ENCODE assay signal across 13 cellular contexts in the genomic region with DNA sequence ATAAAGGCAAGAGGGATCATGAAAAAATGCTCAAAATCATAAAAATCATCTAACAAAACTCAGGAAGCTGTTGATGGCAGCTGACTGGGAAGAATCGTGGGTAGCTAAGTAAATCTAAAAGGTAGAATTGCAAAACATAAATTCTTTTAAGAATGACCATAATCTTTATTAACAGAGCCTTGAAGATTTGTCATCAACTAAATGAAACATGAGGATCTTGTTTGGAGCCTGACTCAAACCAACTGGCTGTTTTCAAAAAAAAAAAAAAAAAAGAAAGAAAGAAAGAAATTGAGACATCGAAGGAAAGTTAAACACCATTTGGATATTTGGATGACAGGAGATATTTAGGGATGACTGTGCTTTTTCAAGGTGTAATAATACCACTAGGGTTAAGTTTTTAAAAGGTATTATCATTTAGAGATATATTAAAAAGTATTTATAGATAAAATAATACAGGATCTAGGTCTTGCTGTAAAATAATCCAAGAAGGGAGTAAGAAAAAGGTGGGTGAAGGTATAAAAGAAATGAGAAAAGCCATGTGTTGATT. TPM values are rescaled to one million over a fixed set of nuclear protein-coding genes. Genes with fewer than 3 reads are reported as not detected.
A peak's percentile ranks its signal among the peaks of the same experiment; 100 is the strongest.
DNase-seq lines count a peak whose midpoint lies in the region; ATAC-seq, FAIRE-seq and TF ChIP-seq lines count a peak whose summit lies in the region.
"Had no signal": no experiment of that assay in that cellular context is flagged by ENCODE, and none has a peak within 500 bp of the region (broad histone marks: within the 10 kb centered on the region; RNA-seq: fewer than 3 reads in every experiment).

No MANE protein-coding gene starts in this region.

- no peaks in the 10 kb centered on the region for H3K9me3 Mint-ChIP-seq in CD4-positive, alpha-beta T cell
- H3K9me3 Mint-ChIP-seq: naive B cell had no signal

- intact Hi-C loops in CD4-positive, alpha-beta T cell (cut with DNase I, micrococcal nuclease): no loop called here
- intact Hi-C loops in prostate gland (cut with DNase I): loop anchor here (10.0 kb wide), 1 partner anchor 48 kb away; no protein-coding TSS in a partner anchor

- H3K27ac Mint-ChIP-seq in CD4-positive, alpha-beta T cell: peak overlapping the region; percentile 90

- 39% methylated on average over 2 of the region's 2 CpGs for WGBS in prostate gland

- no peak for TF ChIP-seq POLR2A in prostate gland (IDR thresholded peaks at IDR 0.05)

- H3K4me3 Mint-ChIP-seq in CD4-positive, alpha-beta T cell: peak overlapping the region; percentile 69

- H3K36me3 ChIP-seq in KMS-11 (ENCODE audit: insufficient read depth): 0 out of 2 replicates have a peak, but pooled peaks cover 4% of the 10 kb centered on the region
- peaks cover 19% of the 10 kb centered on the region for H3K36me3 ChIP-seq in bronchial epithelial cell (ENCODE audit: control insufficient read depth, insufficient read depth, low read length)
- no peaks in the 10 kb centered on the region for H3K36me3 ChIP-seq in prostate gland

- DNase-seq in CD4-positive, alpha-beta T cell: no peak
- DNase-seq in bronchial epithelial cell (ENCODE audit: low read depth) (peak; percentile 44), prostate gland (ENCODE audit: low spot score) (no peak), amygdala (lab: John Stamatoyannopoulos, UW) (no peak), medulla oblongata (ENCODE audit: extremely low spot score) (no peak), NCI-H526 treated with DMSO at 0.1 percent for 48 hours (lab: John Stamatoyannopoulos, UW) (no peak)
- DNase-seq: DMS79, naive B cell, NCI-H510A treated with DMSO at 0.1 percent for 48 hours, SHP77 had no signal

- TF ChIP-seq CTCF in CD4-positive, alpha-beta T cell (IDR thresholded peaks at IDR 0.05): no peak
- TF ChIP-seq CTCF in KMS-11 (conservative IDR thresholded peaks at IDR 0.05; ENCODE audit: low read depth, low read length) (no peak), bronchial epithelial cell (IDR thresholded peaks at IDR 0.05; ENCODE audit: insufficient read depth, low read length, severe bottlenecking) (no peak), prostate gland (IDR thresholded peaks at IDR 0.05) (no peak)

- peak overlapping the region; percentile 55 for H3K27ac ChIP-seq in CD4-positive, alpha-beta T cell (ENCODE audit: low read depth, low read length)
- H3K27ac ChIP-seq in KMS-11 (peak overlapping the region; percentile 91), prostate gland (peak overlapping the region; percentile 20 to 99)

- H3K79me2 ChIP-seq in KMS-11 (ENCODE audit: insufficient read depth, low read depth): peaks cover 46% of the 10 kb centered on the region

- H3K4me2 ChIP-seq in KMS-11: peak overlapping the region; percentile 71

- H3K36me3 Mint-ChIP-seq in CD4-positive, alpha-beta T cell (ENCODE audit: low read depth): peaks cover 51% of the 10 kb centered on the region

- H3K4me1 ChIP-seq in KMS-11 (ENCODE audit: low read depth, poor library complexity, severe bottlenecking) (peaks cover 97% of the 10 kb centered on the region), prostate gland (replicated peaks) (peaks cover 19% of the 10 kb centered on the region)

- H3K4me1 Mint-ChIP-seq in CD4-positive, alpha-beta T cell (ENCODE audit: low read depth): peaks cover 64% of the 10 kb centered on the region

- H2AFZ ChIP-seq in KMS-11 (ENCODE audit: low read depth): peak overlapping the region; percentile 38; the same call in 1 of the 2 replicates

- H4K20me1 ChIP-seq in KMS-11 (ENCODE audit: insufficient read depth): no peaks in the 10 kb centered on the region

- no peak for FAIRE-seq in bronchial epithelial cell (lab: Jason Lieb, UNC)
- FAIRE-seq: endothelial cell of umbilical vein had no signal

- no peak for ATAC-seq in CD4-positive, alpha-beta T cell (ENCODE audit: poor library complexity)
- no peak for ATAC-seq in GM21526 (IDR thresholded peaks at IDR 0.05; ENCODE audit: low FRiP score, unreplicated experiment)

- no peaks in the 10 kb centered on the region for H3K27me3 Mint-ChIP-seq in CD4-positive, alpha-beta T cell
- H3K27me3 Mint-ChIP-seq: naive B cell had no signal

- H3K9me3 ChIP-seq in CD4-positive, alpha-beta T cell (ENCODE audit: control insufficient read depth, low read length): no peaks in the 10 kb centered on the region
- no peaks in the 10 kb centered on the region for H3K9me3 ChIP-seq in prostate gland

- POLR2A ChIA-PET in CD4-positive, alpha-beta T cell (lab: Charles Lee): interaction anchor here (0.9 to 1.3 kb wide), 7 partner anchors 20 to 101 kb away, joined by 3 to 12 read pairs (median 4); no protein-coding TSS in a partner anchor

- CTCF ChIA-PET in CD4-positive, alpha-beta T cell (lab: Charles Lee): interaction anchor here (0.7 to 3.4 kb wide), 5 partner anchors 23 to 210 kb away, joined by 3 to 15 read pairs (median 7); no protein-coding TSS in a partner anchor

- no peaks in the 10 kb centered on the region for H3K27me3 ChIP-seq in CD4-positive, alpha-beta T cell (ENCODE audit: control insufficient read depth, insufficient read depth, low read length)
- no peaks in the 10 kb centered on the region for H3K27me3 ChIP-seq in KMS-11 (ENCODE audit: insufficient read depth, low read depth)
- H3K27me3 ChIP-seq in bronchial epithelial cell (ENCODE audit: control insufficient read depth, insufficient read depth, low read length): no peaks in the 10 kb centered on the region
- H3K27me3 ChIP-seq in prostate gland (replicated peaks; ENCODE audit: insufficient read depth): no peaks in the 10 kb centered on the region

- H3K4me3 ChIP-seq in KMS-11 (IDR thresholded peaks at IDR 0.05; ENCODE audit: insufficient read depth, low read depth, low read length) (no peak overlapping the region), bronchial epithelial cell (ENCODE audit: low read depth, low read length) (no peak overlapping the region), prostate gland (no peak overlapping the region)

- H3K9ac ChIP-seq in KMS-11: peak overlapping the region; percentile 49; the same call in 1 of the 2 replicates

RNA-seq across cellular contexts. Expression of a gene that starts 48.6 kb away (rescaled TPM):
- total RNA-seq in CD4-positive, alpha-beta T cell: not detected
- total RNA-seq in bronchial epithelial cell (0.13 TPM in 1 of 2 replicates, not detected in the other), prostate gland (10 to 100 TPM in 1 of 2 donors, 1 to 10 TPM in 1; 9.8 to 47.7 TPM)
